Comparison of ENCODE assay signal across 8 cellular contexts in the genomic region with DNA sequence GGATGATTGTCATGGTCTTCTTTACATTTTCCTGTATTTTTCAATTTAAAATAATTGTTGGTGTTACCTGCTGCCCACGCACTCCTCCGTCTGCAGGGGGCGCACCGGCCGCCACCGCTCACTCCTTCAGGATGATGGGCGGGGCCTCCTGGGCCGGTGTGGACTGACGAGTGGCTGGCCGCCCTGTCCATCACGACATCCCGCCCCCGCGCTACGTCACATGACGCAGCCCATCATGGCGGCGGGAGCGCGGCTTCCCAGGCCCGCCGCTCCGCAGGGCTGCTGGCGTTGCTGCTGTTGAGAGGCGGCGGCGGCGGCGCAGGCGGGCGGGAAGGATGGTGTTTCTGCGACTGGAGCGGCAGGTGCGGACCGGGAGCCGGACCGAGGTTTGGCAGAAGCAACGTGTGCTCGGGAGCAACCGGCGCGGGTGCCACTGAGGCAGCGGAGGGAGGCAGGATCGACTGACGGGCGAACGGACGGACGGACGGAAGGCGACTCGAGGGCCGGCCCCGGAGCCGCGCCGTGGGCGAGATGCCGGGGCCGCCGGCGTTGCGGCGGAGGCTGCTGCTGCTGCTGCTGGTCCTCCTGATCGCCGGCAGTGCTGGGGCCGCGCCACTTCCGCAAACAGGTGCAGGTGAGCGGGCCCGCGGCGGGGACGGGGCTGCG. TPM values are rescaled to one million over a fixed set of nuclear protein-coding genes. Genes with fewer than 3 reads are reported as not detected.
DNase-seq lines count a peak whose midpoint lies in the region; ATAC-seq, FAIRE-seq and TF ChIP-seq lines count a peak whose summit lies in the region.

A gene (plus strand): TSS at position 216 of the 666 bp plus-strand sequence. CDS start 316 bp downstream, at position 532.

- peak; percentile 96 for FAIRE-seq in kidney (lab: Jason Lieb, UNC)

- peaks cover 5% of the 10 kb centered on the region in 2 donors for H3K4me1 ChIP-seq in kidney (ENCODE audit: control insufficient read depth in 1 of 2, insufficient read depth in 1 of 2, low read depth in 1 of 2, low read length in 2 of 2)

- peak; percentile 98 for TF ChIP-seq CTCF in kidney (IDR thresholded peaks at IDR 0.05; ENCODE audit: borderline replicate concordance, extremely low read depth, insufficient read depth)

- DNase-seq in AG20443 (ENCODE audit: low spot score) = peak; percentile 100
- peak; percentile 71 for DNase-seq in NCI-H345 treated with DMSO at 0.1 percent for 48 hours (lab: John Stamatoyannopoulos, UW; ENCODE audit: unreplicated experiment)
- peak; percentile 18 to 76 for DNase-seq in cerebellar nuclear complex (lab: John Stamatoyannopoulos, UW)
- DNase-seq in kidney = peak; percentile 99
- DNase-seq in stimulated activated CD4-positive, alpha-beta T cell treated with anti-CD3 and anti-CD28 coated beads, Interleukin-15, amount 100 ng/mL, for 24 hours = peak; percentile 96

- intact Hi-C loops in kidney (cut with DNase I) = loop anchor here (10.0 kb wide), 1 partner anchor 58 kb away; no protein-coding TSS in a partner anchor

- H3K4me3 ChIP-seq in kidney (ENCODE audit: low read length in 2 of 2) = peak within 1 kb of the TSS; percentile 80 to 86

- peak within 1 kb of the TSS; percentile 45 to 88 for H3K27ac ChIP-seq in kidney (ENCODE audit: low read depth in 2 of 2, low read length in 2 of 2)

- H3K9ac ChIP-seq in kidney (ENCODE audit: low read length in 2 of 2) = peak within 1 kb of the TSS; percentile 71 to 77

- no peaks in the 10 kb centered on the region for H3K9me3 ChIP-seq in kidney (ENCODE audit: control insufficient read depth in 1 of 2, low read length in 2 of 2)

- H3K36me3 ChIP-seq in kidney (ENCODE audit: control insufficient read depth in 1 of 2, insufficient read depth in 2 of 2, low read length in 2 of 2) = no peaks in the 10 kb centered on the region

- ATAC-seq in GM19023 (IDR thresholded peaks at IDR 0.05; ENCODE audit: unreplicated experiment) (peak; percentile 100), HG03280 (IDR thresholded peaks at IDR 0.05; ENCODE audit: unreplicated experiment) (peak; percentile 99)
- ATAC-seq in activated CD4-positive, CD25-positive, alpha-beta regulatory T cell treated with anti-CD3 and anti-CD28 coated beads, Interleukin-2, amount 50 U/mL, for 24 hours = peak; percentile 98 to 99

RNA-seq across cellular contexts. Expression of the gene that starts here (rescaled TPM):
- 24.8 TPM for total RNA-seq in kidney
- 3.3 TPM for polyA plus RNA-seq in kidney (ENCODE audit: insufficient read depth, low read depth, low replicate concordance)

Comparison
In these comparisons a context has a peak if more than half of its experiments do, and no peak if none do; other contexts are left out.
1. Peak in every context shown above with its lines: DNase-seq, ATAC-seq, H3K4me3 ChIP-seq and H3K27ac ChIP-seq.
2. DNase-seq: peak in every context shown above with its lines; median percentile 100 in AG20443; 99 in kidney; 96 in stimulated activated CD4-positive, alpha-beta T cell treated with anti-CD3 and anti-CD28 coated beads, Interleukin-15, amount 100 ng/mL, for 24 hours; 71 in NCI-H345 treated with DMSO at 0.1 percent for 48 hours; 47 in cerebellar nuclear complex.